20 cellular contexts compared by ENCODE assay signal in the genomic region with DNA sequence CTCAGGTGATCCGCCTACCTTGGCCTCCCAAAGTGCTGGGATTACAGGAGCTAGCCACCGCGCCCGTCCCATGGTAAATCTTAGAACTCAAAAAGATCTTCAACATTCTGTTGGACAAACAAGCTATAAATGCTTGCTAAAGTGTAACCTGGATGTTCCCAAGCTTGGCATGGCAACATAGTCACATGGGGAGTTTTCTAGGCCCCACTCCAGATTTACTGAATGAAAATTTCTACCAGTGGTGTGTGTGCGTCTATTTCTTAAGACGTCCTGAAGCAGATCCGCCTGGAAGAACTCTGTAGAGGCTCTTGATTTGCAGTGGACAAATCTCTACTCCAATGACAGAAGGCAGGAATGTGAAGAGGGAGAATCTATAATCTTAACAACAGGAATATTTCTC. TPM values are rescaled to one million over a fixed set of nuclear protein-coding genes. Genes with fewer than 3 reads are reported as not detected.
A peak's percentile ranks its signal among the peaks of the same experiment; 100 is the strongest.
DNase-seq lines count a peak whose midpoint lies in the region; ATAC-seq lines count a peak whose summit lies in the region.
"Had no signal": no experiment of that assay in that cellular context is flagged by ENCODE, and none has a peak within 500 bp of the region (broad histone marks: within the 10 kb centered on the region; RNA-seq: fewer than 3 reads in every experiment).

No MANE protein-coding gene starts in this region.

- H3K36me3 ChIP-seq in urinary bladder (ENCODE audit: insufficient read depth), result peaks cover 1% of the 10 kb centered on the region

- DNase-seq in Right ventricle myocardium superior, result no peak
- no peak for DNase-seq in right cardiac atrium
- DNase-seq in cerebellar cortex (ENCODE audit: low spot score), result peak; percentile 15
- peak; percentile 64 for DNase-seq in midbrain (lab: John Stamatoyannopoulos, UW)
- DNase-seq in DMS 273 (lab: John Stamatoyannopoulos, UW; ENCODE audit: unreplicated experiment), result no peak
- DNase-seq: CD8-positive, alpha-beta memory T cell; GM23248; KG1; NCI-H1436 treated with DMSO at 0.1 percent for 48 hours; NCI-H2081; NCI-H510A; NCI-H82; PC-3 had no signal

- H3K9me3 ChIP-seq in right cardiac atrium (ENCODE audit: control insufficient read depth, low read length), result no peaks in the 10 kb centered on the region

- intact Hi-C loops in Right ventricle myocardium superior (cut with DNase I), result no loop called here
- intact Hi-C loops in right cardiac atrium (cut with DNase I), result no loop called here

- 86% methylated on average over 7 of the region's 7 CpGs for WGBS in right cardiac atrium
- WGBS in urinary bladder, result 88% methylated on average over 7 of the region's 7 CpGs

- ATAC-seq in Right ventricle myocardium superior (ENCODE audit: poor library complexity) (peak; percentile 40), right cardiac atrium (no peak), HG03565 (IDR thresholded peaks at IDR 0.05; ENCODE audit: unreplicated experiment) (no peak), HG03196 (IDR thresholded peaks at IDR 0.05; ENCODE audit: unreplicated experiment) (no peak)
- ATAC-seq: HCT116, HepG2, PC-3 had no signal

- H3K27ac ChIP-seq in right cardiac atrium (ENCODE audit: low read length) (no peak overlapping the region), urinary bladder (ENCODE audit: low read depth) (peak overlapping the region; percentile 16)
- H3K27ac ChIP-seq: 22Rv1, BLaER1, GM23248 had no signal

- no peak overlapping the region for H3K4me3 ChIP-seq in right cardiac atrium (ENCODE audit: low read length)
- no peak overlapping the region for H3K4me3 ChIP-seq in urinary bladder (ENCODE audit: low read depth, low read length)
- H3K4me3 ChIP-seq: BLaER1, GM23248 had no signal

- no peaks in the 10 kb centered on the region for H3K27me3 ChIP-seq in right cardiac atrium (ENCODE audit: control insufficient read depth, insufficient read depth)
- H3K27me3 ChIP-seq: BLaER1 had no signal

- H3K4me1 ChIP-seq in right cardiac atrium (ENCODE audit: control insufficient read depth, insufficient read depth, low read length) (no peaks in the 10 kb centered on the region), urinary bladder (ENCODE audit: insufficient read depth) (no peaks in the 10 kb centered on the region)
- H3K4me1 ChIP-seq: BLaER1 had no signal

RNA-seq across cellular contexts. Expression of gene ZFYVE21, which starts 59.9 kb away (rescaled TPM):
- 46.2 TPM for total RNA-seq in Right ventricle myocardium superior
- total RNA-seq in right cardiac atrium, result 10 to 100 TPM; 42.0 to 61.0 (median 52.4) TPM
- 66.8 TPM for polyA plus RNA-seq in right cardiac atrium
- total RNA-seq in urinary bladder, result 49.6 TPM
- 210 TPM for polyA plus RNA-seq in urinary bladder

Comparison
In these comparisons a context has a peak if more than half of its experiments do, and no peak if none do; other contexts are left out.
1. DNase-seq: peak in cerebellar cortex (single experiment) and midbrain (single experiment); none in Right ventricle myocardium superior (single experiment), right cardiac atrium (0 of 3) and DMS 273 (single experiment).